8 cellular contexts compared by ENCODE assay signal in the genomic region with DNA sequence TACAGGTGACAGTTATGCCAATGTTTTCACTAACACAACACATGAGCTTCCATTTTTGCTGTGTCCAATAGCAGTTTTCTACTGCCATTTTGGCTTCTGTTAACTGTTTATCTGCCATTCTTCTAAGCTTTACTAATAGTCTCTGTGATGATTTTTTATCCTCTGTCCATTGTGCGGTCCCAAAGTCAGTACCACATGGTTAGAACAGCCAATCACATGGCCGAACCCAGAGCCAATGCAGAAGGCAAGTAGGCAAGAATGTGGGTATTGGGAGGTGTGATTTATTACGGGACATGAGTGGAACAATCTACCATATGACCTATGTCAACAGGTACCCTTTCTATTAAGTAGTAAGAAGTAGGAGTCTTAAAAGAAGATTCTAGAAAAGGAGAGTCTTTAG.
"Had no signal": no experiment of that assay in that cellular context is flagged by ENCODE, and none has a peak within 500 bp of the region (broad histone marks: within the 10 kb centered on the region; RNA-seq: fewer than 3 reads in every experiment).

No MANE protein-coding gene starts in this region.

- ATAC-seq: GM12878 had no signal

- H3K4me3 ChIP-seq: GM12878 had no signal

- DNase-seq: GDM1, GF-D8 had no signal

- FAIRE-seq: G401.6, GM12878, GM12891, GM12892, GM18507, GM19239 had no signal
